31 cellular contexts compared by ENCODE assay signal in genomic region chr12:68148261-68148951, GRCh38. TPM values are rescaled to one million over a fixed set of nuclear protein-coding genes. Genes with fewer than 3 reads are reported as not detected.
"Had no signal": no experiment of that assay in that cellular context is flagged by ENCODE, and none has a peak within 500 bp of the region (broad histone marks: within the 10 kb centered on the region; RNA-seq: fewer than 3 reads in every experiment).

No MANE protein-coding gene starts in this region.

- H3K9me3 ChIP-seq: heart left ventricle, left ventricle myocardium inferior, lower lobe of right lung, neutrophil, spleen, testis, tibial nerve had no signal

- ATAC-seq: esophagus mucosa; heart left ventricle; left cardiac atrium; lower lobe of right lung; sciatic nerve; stimulated activated naive B cell treated with anti-CD40 and anti-IgM and Interleukin-4, amounts not matched to agents 10 μg/mL and 1 μg/mL and 100 μg/mL, for 72 hours; stimulated activated naive CD8-positive, alpha-beta T cell treated with anti-CD3 and anti-CD28 coated beads, Interleukin-15, amount 100 ng/mL, for 72 hours had no signal

- H3K4me1 ChIP-seq: heart left ventricle, lower lobe of right lung, spleen, testis, tibial nerve had no signal

- H3K36me3 Mint-ChIP-seq: naive B cell had no signal

- DNase-seq: cortex of kidney; dorsolateral prefrontal cortex; effector CD8-positive, alpha-beta T cell; heart left ventricle; hippocampal formation; immature natural killer cell; kidney; left cardiac atrium; left ventricle myocardium inferior; lower lobe of right lung; midbrain; naive B cell; nephron progenitor cell; spleen; stimulated activated CD4-positive, alpha-beta T cell treated with anti-CD3 and anti-CD28 coated beads, Interleukin-2, amount 100 ng/mL, for 24 hours; stimulated activated CD4-positive, alpha-beta T cell treated with anti-CD3 and anti-CD28 coated beads, Interleukin-4, amount 100 ng/mL, for 4 hours; stimulated activated naive B cell treated with anti-CD40 and anti-IgM and Interleukin-4, amounts not matched to agents 10 μg/mL and 1 μg/mL and 100 μg/mL, for 72 hours; stimulated activated naive CD8-positive, alpha-beta T cell treated with anti-CD3 and anti-CD28 coated beads, Interleukin-15, amount 100 ng/mL, for 72 hours; testis had no signal

- H3K27me3 ChIP-seq: heart left ventricle, spleen, testis, tibial nerve had no signal

- H3K4me3 ChIP-seq: dorsolateral prefrontal cortex, heart left ventricle, left ventricle myocardium inferior, lower lobe of right lung, spleen, testis, tibial nerve had no signal

- H3K27ac ChIP-seq: dorsolateral prefrontal cortex, heart left ventricle, left ventricle myocardium inferior, lower lobe of right lung, neutrophil, spleen, testis, tibial nerve had no signal

- H3K9me3 Mint-ChIP-seq: immature natural killer cell; memory B cell; stimulated activated naive CD8-positive, alpha-beta T cell treated with anti-CD3 and anti-CD28 coated beads, Interleukin-15, amount 100 ng/mL, for 72 hours had no signal

- H3K4me3 Mint-ChIP-seq: immature natural killer cell; memory B cell; naive B cell; nephron progenitor cell; stimulated activated naive B cell treated with anti-CD40 and anti-IgM and Interleukin-4, amounts not matched to agents 10 μg/mL and 1 μg/mL and 100 μg/mL, for 72 hours; stimulated activated naive CD8-positive, alpha-beta T cell treated with anti-CD3 and anti-CD28 coated beads, Interleukin-15, amount 100 ng/mL, for 72 hours had no signal

- H3K27me3 Mint-ChIP-seq: memory B cell; naive B cell; stimulated activated naive B cell treated with anti-CD40 and anti-IgM and Interleukin-4, amounts not matched to agents 10 μg/mL and 1 μg/mL and 100 μg/mL, for 72 hours; stimulated activated naive CD8-positive, alpha-beta T cell treated with anti-CD3 and anti-CD28 coated beads, Interleukin-15, amount 100 ng/mL, for 72 hours had no signal

- H3K36me3 ChIP-seq: heart left ventricle, left ventricle myocardium inferior, lower lobe of right lung, neutrophil, spleen, tibial nerve had no signal

- H3K27ac Mint-ChIP-seq: memory B cell; nephron progenitor cell; stimulated activated naive B cell treated with anti-CD40 and anti-IgM and Interleukin-4, amounts not matched to agents 10 μg/mL and 1 μg/mL and 100 μg/mL, for 72 hours; stimulated activated naive CD8-positive, alpha-beta T cell treated with anti-CD3 and anti-CD28 coated beads, Interleukin-15, amount 100 ng/mL, for 72 hours had no signal

RNA-seq across cellular contexts. Expression of gene IFNG, which starts 11.1 kb away (rescaled TPM):
- total RNA-seq: esophagus mucosa, fibroblast of lung, frontal cortex, glomerular endothelial cell, kidney, left cardiac atrium, left ventricle myocardium inferior, lower lobe of right lung, osteoblast, pulmonary artery endothelial cell, skeletal muscle tissue, subcutaneous adipose tissue, testis, tibial nerve had no signal
